ENCODE assay signal across 28 cellular contexts in the genomic region with DNA sequence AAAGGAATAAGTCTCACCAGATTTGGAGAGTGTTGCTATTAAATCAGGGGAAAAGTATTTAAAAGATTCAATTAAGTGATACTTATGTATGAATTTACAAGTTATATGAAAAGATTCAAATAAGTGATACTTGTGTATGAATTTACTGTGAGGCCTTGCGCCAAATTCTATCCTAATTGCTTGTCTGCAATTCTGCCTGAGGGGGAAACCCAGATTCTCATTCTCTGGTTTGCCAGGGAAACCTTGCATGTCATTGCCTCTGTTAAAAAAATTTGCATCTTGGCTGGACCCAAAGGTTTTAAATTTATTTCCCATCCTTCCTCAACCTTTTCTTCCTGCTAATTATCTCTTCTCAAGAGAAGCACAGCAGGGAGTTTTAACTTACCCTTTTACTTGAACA. TPM values are rescaled to one million over a fixed set of nuclear protein-coding genes. Genes with fewer than 3 reads are reported as not detected.
DNase-seq lines count a peak whose midpoint lies in the region; ATAC-seq and TF ChIP-seq lines count a peak whose summit lies in the region.
"Had no signal": no experiment of that assay in that cellular context is flagged by ENCODE, and none has a peak within 500 bp of the region (broad histone marks: within the 10 kb centered on the region; RNA-seq: fewer than 3 reads in every experiment).

No MANE protein-coding gene starts in this region.

- peak; percentile 29 for DNase-seq in DMS79 (lab: John Stamatoyannopoulos, UW)
- no peak for DNase-seq in neural progenitor cell (ENCODE audit: low spot score)
- DNase-seq in CD14-positive monocyte (ENCODE audit: low spot score) = no peak
- DNase-seq in globus pallidus (ENCODE audit: low spot score) = no peak
- DNase-seq: CD4-positive, alpha-beta memory T cell; COR-L47; DMS53; H7; KBM-7; MV-4-11; NCI-H1105 treated with DMSO at 0.1 percent for 48 hours; NCI-H1694; NCI-H2029 treated with DMSO at 0.1 percent for 48 hours; NCI-H2171; NCI-H226; NCI-H510A; NCI-H69; SHP77 treated with DMSO at 0.1 percent for 48 hours; SK-N-SH had no signal

- H3K4me3 ChIP-seq in neural progenitor cell = no peak overlapping the region
- H3K4me3 ChIP-seq: BLaER1 treated with 17β-estradiol and CSF1 and Interleukin-3, amounts not matched to agents 10 nM and 100 nM had no signal

- H3K36me3 ChIP-seq in neural progenitor cell = no peaks in the 10 kb centered on the region
- H3K36me3 ChIP-seq: BLaER1 treated with 17β-estradiol and CSF1 and Interleukin-3, amounts not matched to agents 10 nM and 100 nM had no signal

- H3K9ac ChIP-seq in neural progenitor cell = no peak overlapping the region
- H3K9ac ChIP-seq: BLaER1 treated with 17β-estradiol and CSF1 and Interleukin-3, amounts not matched to agents 10 nM and 100 nM; SK-N-SH had no signal

- H3K9me3 Mint-ChIP-seq in IgD-negative memory B cell = peaks cover 0 to 2% (median 0%) of the 10 kb centered on the region in 3 donors
- H3K9me3 Mint-ChIP-seq in brain = no peaks in the 10 kb centered on the region
- no peaks in the 10 kb centered on the region for H3K9me3 Mint-ChIP-seq in neural progenitor cell
- no peaks in the 10 kb centered on the region for H3K9me3 Mint-ChIP-seq in CD14-positive monocyte
- H3K9me3 Mint-ChIP-seq: CD4-positive, alpha-beta memory T cell had no signal

- H2AFZ ChIP-seq in neural progenitor cell (replicated peaks) = no peak overlapping the region

- H3K79me2 ChIP-seq in neural progenitor cell (ENCODE audit: low read depth) = no peaks in the 10 kb centered on the region

- no peaks in the 10 kb centered on the region for H3K27me3 ChIP-seq in neural progenitor cell
- H3K27me3 ChIP-seq: BLaER1 treated with 17β-estradiol and CSF1 and Interleukin-3, amounts not matched to agents 10 nM and 100 nM had no signal

- no peak overlapping the region for H3K27ac ChIP-seq in neural progenitor cell
- H3K27ac ChIP-seq: BLaER1 treated with 17β-estradiol and CSF1 and Interleukin-3, amounts not matched to agents 10 nM and 100 nM had no signal

- intact Hi-C loops in CD14-positive monocyte (cut with micrococcal nuclease) = loop anchor here (5.0 to 10.0 kb wide), 2 partner anchors 166 to 178 kb away; no protein-coding TSS in a partner anchor

- H3K4me1 Mint-ChIP-seq in IgD-negative memory B cell (peaks cover 27 to 39% (median 29%) of the 10 kb centered on the region in 3 donors), brain (peaks cover 20% of the 10 kb centered on the region), neural progenitor cell (no peaks in the 10 kb centered on the region), CD14-positive monocyte (peaks cover 31% of the 10 kb centered on the region)
- H3K4me1 Mint-ChIP-seq: CD4-positive, alpha-beta memory T cell had no signal

- no peaks in the 10 kb centered on the region for H3K9me3 ChIP-seq in neural progenitor cell (ENCODE audit: low read depth)
- H3K9me3 ChIP-seq: BLaER1 treated with 17β-estradiol and CSF1 and Interleukin-3, amounts not matched to agents 10 nM and 100 nM; SK-N-SH had no signal

- no peaks in the 10 kb centered on the region for H4K20me1 ChIP-seq in neural progenitor cell (ENCODE audit: low read depth)
- H4K20me1 ChIP-seq: BLaER1 treated with 17β-estradiol and CSF1 and Interleukin-3, amounts not matched to agents 10 nM and 100 nM had no signal

- H3K27ac Mint-ChIP-seq in IgD-negative memory B cell = peak overlapping the region; percentile 14 to 91 (median 19)
- H3K27ac Mint-ChIP-seq in brain = peak overlapping the region in 3 of 5 experiments; percentile 19 to 59 (median 37)
- H3K27ac Mint-ChIP-seq in neural progenitor cell = no peak overlapping the region
- H3K27ac Mint-ChIP-seq in CD14-positive monocyte = peak overlapping the region in 2 of 7 donors; percentile 14 to 47
- H3K27ac Mint-ChIP-seq: CD4-positive, alpha-beta memory T cell had no signal

- no peaks in the 10 kb centered on the region for H3K27me3 Mint-ChIP-seq in IgD-negative memory B cell
- peaks cover 3% of the 10 kb centered on the region for H3K27me3 Mint-ChIP-seq in brain
- H3K27me3 Mint-ChIP-seq in neural progenitor cell (ENCODE audit: insufficient read depth, low read depth) = no peaks in the 10 kb centered on the region
- H3K27me3 Mint-ChIP-seq in CD14-positive monocyte (ENCODE audit: low read depth in 3 of 3) = peaks cover 0 to 3% (median 3%) of the 10 kb centered on the region in 3 donors

- H3K4me2 ChIP-seq in neural progenitor cell = peak overlapping the region; percentile 31
- H3K4me2 ChIP-seq: SK-N-SH had no signal

- H3K4me3 Mint-ChIP-seq in IgD-negative memory B cell (no peak overlapping the region), brain (peak overlapping the region in 1 of 5 experiments; percentile 45), neural progenitor cell (no peak overlapping the region), CD14-positive monocyte (no peak overlapping the region)
- H3K4me3 Mint-ChIP-seq: CD4-positive, alpha-beta memory T cell had no signal

- H3F3A ChIP-seq in neural progenitor cell (ENCODE audit: low read depth) = peaks cover 4% of the 10 kb centered on the region

- H3K4me1 ChIP-seq in neural progenitor cell = peaks cover 8% of the 10 kb centered on the region

- H3K36me3 Mint-ChIP-seq in IgD-negative memory B cell = no peaks in the 10 kb centered on the region
- H3K36me3 Mint-ChIP-seq in brain = no peaks in the 10 kb centered on the region
- no peaks in the 10 kb centered on the region for H3K36me3 Mint-ChIP-seq in neural progenitor cell
- H3K36me3 Mint-ChIP-seq in CD14-positive monocyte = no peaks in the 10 kb centered on the region
- H3K36me3 Mint-ChIP-seq: CD4-positive, alpha-beta memory T cell had no signal

- ATAC-seq in GM19452 (IDR thresholded peaks at IDR 0.05; ENCODE audit: unreplicated experiment) = no peak
- ATAC-seq: Panc1 had no signal

- TF ChIP-seq CTCF in brain (conservative IDR thresholded peaks at IDR 0.05) = no peak
- TF ChIP-seq CTCF in neural progenitor cell (IDR thresholded peaks at IDR 0.05) = no peak
- no peak for TF ChIP-seq CTCF in CD14-positive monocyte (IDR thresholded peaks at IDR 0.05)

RNA-seq across cellular contexts. Expression of a gene that starts 13.7 kb away (rescaled TPM):
- polyA plus RNA-seq in IgD-negative memory B cell (0.08 TPM), brain (ENCODE audit: insufficient read depth, low read depth, low replicate concordance) (2.3 TPM), CD14-positive monocyte (under 1 TPM; 0.11 to 0.17 TPM)
- total RNA-seq in neural progenitor cell (ENCODE audit: low replicate concordance) = not detected in 2 replicates
- total RNA-seq: A172; CD4-positive, alpha-beta memory T cell; LHCN-M2; MCF 10A; OCI-LY7 had no signal
- polyA plus RNA-seq: CD4-positive, alpha-beta memory T cell; SK-N-SH had no signal

RNA-seq across cellular contexts. Expression of a gene that starts 14.8 kb away (rescaled TPM):
- polyA plus RNA-seq in IgD-negative memory B cell (29.1 TPM), brain (ENCODE audit: insufficient read depth, low read depth, low replicate concordance) (13.1 TPM), CD14-positive monocyte (1 to 10 TPM; 5.9 to 8.6 TPM)
- 4.6 and 8.7 TPM in 2 replicates for total RNA-seq in neural progenitor cell (ENCODE audit: low replicate concordance)
